In genomic region chr6:158072083-158072721, GRCh38 we compare ENCODE assay signal across 8 cellular contexts.
DNase-seq lines count a peak whose midpoint lies in the region; ATAC-seq and TF ChIP-seq lines count a peak whose summit lies in the region.

No MANE protein-coding gene starts in this region.

- no peaks in the 10 kb centered on the region for H3K27me3 Mint-ChIP-seq in T-helper 2 cell treated with Interferon-gamma antibody and Interleukin-4, amounts not matched to agents 5 μg/mL and 100 μg/mL, for 36 hours (ENCODE audit: low read depth)

- no peak for ATAC-seq in GM18867 (IDR thresholded peaks at IDR 0.05; ENCODE audit: unreplicated experiment)

- H3K4me3 Mint-ChIP-seq in T-helper 2 cell treated with Interferon-gamma antibody and Interleukin-4, amounts not matched to agents 5 μg/mL and 100 μg/mL, for 36 hours = no peak overlapping the region

- no peaks in the 10 kb centered on the region for H3K9me3 ChIP-seq in left ventricle myocardium inferior (replicated peaks)

- DNase-seq in 8988T = peak; percentile 60
- peak; percentile 47 for DNase-seq in NCI-H1092 (lab: John Stamatoyannopoulos, UW)
- DNase-seq in T-helper 2 cell treated with Interferon-gamma antibody and Interleukin-4, amounts not matched to agents 5 μg/mL and 100 μg/mL, for 36 hours (ENCODE audit: low spot score) = peak; percentile 56
- DNase-seq in amniotic stem cell (lab: John Stamatoyannopoulos, UW) = peak; percentile 18
- DNase-seq in left ventricle myocardium inferior = peak; percentile 68
- no peak for DNase-seq in retinal pigment epithelial cell (ENCODE audit: low read depth)

- intact Hi-C loops in left ventricle myocardium inferior (cut with micrococcal nuclease) = no loop called here

- H3K36me3 ChIP-seq in left ventricle myocardium inferior = peaks cover 65% of the 10 kb centered on the region

- H3K4me1 ChIP-seq in left ventricle myocardium inferior = peaks cover 21% of the 10 kb centered on the region

- H3K27ac Mint-ChIP-seq in T-helper 2 cell treated with Interferon-gamma antibody and Interleukin-4, amounts not matched to agents 5 μg/mL and 100 μg/mL, for 36 hours = no peak overlapping the region

- peak; percentile 68; the same call in 1 of the 2 replicates for TF ChIP-seq CTCF in GM12875 (IDR thresholded peaks at IDR 0.05; ENCODE audit: borderline replicate concordance, insufficient read depth, low read depth, low read length)
- TF ChIP-seq CTCF in left ventricle myocardium inferior (IDR thresholded peaks at IDR 0.05; ENCODE audit: borderline replicate concordance) = peak; percentile 90
- peak; percentile 85 for TF ChIP-seq CTCF in retinal pigment epithelial cell (conservative IDR thresholded peaks at IDR 0.05; ENCODE audit: low read depth, low read length)

- no peaks in the 10 kb centered on the region for H3K9me3 Mint-ChIP-seq in T-helper 2 cell treated with Interferon-gamma antibody and Interleukin-4, amounts not matched to agents 5 μg/mL and 100 μg/mL, for 36 hours

- no peak overlapping the region for H3K4me3 ChIP-seq in GM12875 (ENCODE audit: low read depth, low read length)
- H3K4me3 ChIP-seq in left ventricle myocardium inferior = no peak overlapping the region
- no peak overlapping the region for H3K4me3 ChIP-seq in retinal pigment epithelial cell (ENCODE audit: low read length)

- peak overlapping the region; percentile 32 for H3K27ac ChIP-seq in left ventricle myocardium inferior (replicated peaks)

- H3K27me3 ChIP-seq in left ventricle myocardium inferior (ENCODE audit: low read depth) = no peaks in the 10 kb centered on the region

- H3K4me1 Mint-ChIP-seq in T-helper 2 cell treated with Interferon-gamma antibody and Interleukin-4, amounts not matched to agents 5 μg/mL and 100 μg/mL, for 36 hours (ENCODE audit: low read depth) = peaks cover 12% of the 10 kb centered on the region

- peaks cover 19% of the 10 kb centered on the region for H3K36me3 Mint-ChIP-seq in T-helper 2 cell treated with Interferon-gamma antibody and Interleukin-4, amounts not matched to agents 5 μg/mL and 100 μg/mL, for 36 hours (ENCODE audit: low read depth)
